ENCODE assay signal across 8 cellular contexts in genomic region chr6:36838896-36839818, GRCh38. TPM values are rescaled to one million over a fixed set of nuclear protein-coding genes. Genes with fewer than 3 reads are reported as not detected.
DNase-seq lines count a peak whose midpoint lies in the region; ATAC-seq and TF ChIP-seq lines count a peak whose summit lies in the region.

Gene CPNE5 (minus strand): TSS chr6:36839444. CDS start chr6:36839377, 67 bp downstream.

- H3K9me3 ChIP-seq in ES-I3 (ENCODE audit: control insufficient read depth, insufficient read depth, low read length) = no peaks in the 10 kb centered on the region
- H3K9me3 ChIP-seq in Peyer's patch = no peaks in the 10 kb centered on the region
- no peaks in the 10 kb centered on the region for H3K9me3 ChIP-seq in osteoblast (ENCODE audit: low read depth, low read length)

- H4K20me1 ChIP-seq in osteoblast (ENCODE audit: insufficient read depth, low read length) = no peaks in the 10 kb centered on the region

- ATAC-seq in GM18858 (IDR thresholded peaks at IDR 0.05; ENCODE audit: unreplicated experiment) (no peak), GM18517 (IDR thresholded peaks at IDR 0.05; ENCODE audit: unreplicated experiment) (no peak)

- H3K36me3 ChIP-seq in ES-I3 (ENCODE audit: insufficient read depth, low read length) (no peaks in the 10 kb centered on the region), Peyer's patch (no peaks in the 10 kb centered on the region), osteoblast (ENCODE audit: insufficient read depth, low read length) (no peaks in the 10 kb centered on the region)

- H3K27ac ChIP-seq in Peyer's patch = no peak within 1 kb of the TSS
- H3K27ac ChIP-seq in osteoblast (ENCODE audit: low read depth, low read length) = no peak within 1 kb of the TSS

- DNase-seq in Peyer's patch (no peak), epithelial cell of proximal tubule (ENCODE audit: low read depth) (no peak), osteoblast (ENCODE audit: insufficient read length, low spot score, missing footprints) (peak; percentile 77), NCI-H446 (lab: John Stamatoyannopoulos, UW) (no peak), ACHN (no peak)

- in situ Hi-C loops in ACHN (cut with HindIII; ENCODE audit: low pct_ligation_motif_present, low pct_unique_long_range_greater_than_20kb, low sequenced_read_pairs) = no loop called here

- H3K4me1 ChIP-seq in ES-I3 (ENCODE audit: insufficient read depth, low read length) = peaks cover 10% of the 10 kb centered on the region
- H3K4me1 ChIP-seq in Peyer's patch = peaks cover 4 to 24% (median 11%) of the 10 kb centered on the region in 4 donors
- H3K4me1 ChIP-seq in osteoblast (ENCODE audit: insufficient read depth, low read length) = peaks cover 8% of the 10 kb centered on the region

- peak within 1 kb of the TSS; percentile 30 to 66 (median 56) for H3K4me3 ChIP-seq in Peyer's patch
- H3K4me3 ChIP-seq in epithelial cell of proximal tubule (ENCODE audit: low read depth, low read length) = peak within 1 kb of the TSS; percentile 45
- H3K4me3 ChIP-seq in osteoblast (ENCODE audit: insufficient read depth, low read length) = peak within 1 kb of the TSS; percentile 61

- H2AFZ ChIP-seq in osteoblast (ENCODE audit: low read length) = no peak within 1 kb of the TSS

- H3K27me3 ChIP-seq in Peyer's patch (peaks cover 0 to 7% of the 10 kb centered on the region in 2 donors), osteoblast (ENCODE audit: insufficient read depth, low read length) (peaks cover 23% of the 10 kb centered on the region)

- H3K4me2 ChIP-seq in osteoblast (ENCODE audit: insufficient read depth, low read length) = peak within 1 kb of the TSS; percentile 76

- TF ChIP-seq POLR2A in Peyer's patch (IDR thresholded peaks at IDR 0.05) = no peak

- TF ChIP-seq CTCF in Peyer's patch (IDR thresholded peaks at IDR 0.05) = no peak
- no peak for TF ChIP-seq CTCF in epithelial cell of proximal tubule (conservative IDR thresholded peaks at IDR 0.05; ENCODE audit: low read depth, low read length)
- TF ChIP-seq CTCF in osteoblast (IDR thresholded peaks at IDR 0.05; ENCODE audit: extremely low read depth, low read depth, low read length) = no peak

- H3K79me2 ChIP-seq in osteoblast (ENCODE audit: insufficient read depth, low read length) = no peaks in the 10 kb centered on the region

- peak within 1 kb of the TSS; percentile 59 for H3K9ac ChIP-seq in ES-I3 (ENCODE audit: low read depth, low read length)

RNA-seq across cellular contexts. Expression of gene CPNE5, which starts in this region (rescaled TPM):
- total RNA-seq in Peyer's patch (1 to 10 TPM in 3 of 4 donors, under 1 TPM in 1; 0.35 to 5.8 (median 2.9) TPM), epithelial cell of proximal tubule (0.58 TPM in 1 of 2 replicates, not detected in the other), osteoblast (under 0.01 TPM in 1 of 2 replicates, not detected in the other)

Comparison
In these comparisons a context has a peak if more than half of its experiments do, and no peak if none do; other contexts are left out.
1. Peak in DNase-seq, H3K4me3 ChIP-seq and H3K4me2 ChIP-seq in osteoblast; RNA of the gene not detected or under 1 TPM.